25 cellular contexts compared by ENCODE assay signal in genomic region chr15:81779181-81779580, GRCh38.
"Had no signal": no experiment of that assay in that cellular context is flagged by ENCODE, and none has a peak within 500 bp of the region (broad histone marks: within the 10 kb centered on the region; RNA-seq: fewer than 3 reads in every experiment).

No MANE protein-coding gene starts in this region.

- H3K27me3 ChIP-seq: suprapubic skin, testis, thyroid gland, tibial nerve, transverse colon, upper lobe of left lung, upper lobe of right lung, uterus had no signal

- H3K27ac ChIP-seq: stomach, suprapubic skin, thoracic aorta, thyroid gland, tibial artery, tibial nerve, transverse colon, upper lobe of left lung, upper lobe of right lung, uterus had no signal

- ATAC-seq: stimulated activated effector memory CD8-positive, alpha-beta T cell treated with anti-CD3 and anti-CD28 coated beads, Interleukin-12 subunit alpha, Interleukin-12 subunit beta, amount 100 ng/mL, for 72 hours; stimulated activated memory B cell treated with anti-CD40 and anti-IgM and Interleukin-4, amounts not matched to agents 10 μg/mL and 1 μg/mL and 100 μg/mL, for 72 hours; stimulated activated naive B cell treated with anti-CD40 and anti-IgM and Interleukin-4, amounts not matched to agents 10 μg/mL and 1 μg/mL and 100 μg/mL, for 72 hours; stimulated activated naive CD8-positive, alpha-beta T cell treated with anti-CD3 and anti-CD28 coated beads, Interleukin-15, amount 100 ng/mL, for 72 hours; stimulated activated naive CD8-positive, alpha-beta T cell treated with anti-CD3 and anti-CD28 coated beads, Interleukin-15, Interleukin-2, amounts not matched to agents 100 U/mL and 50 U/mL, for 24 hours; upper lobe of right lung had no signal

- H3K4me3 ChIP-seq: stomach, suprapubic skin, testis, thoracic aorta, thyroid gland, tibial artery, tibial nerve, transverse colon, upper lobe of left lung, upper lobe of right lung, uterus had no signal

- H3K9me3 ChIP-seq: stomach, suprapubic skin, testis, thoracic aorta, thyroid gland, tibial artery, tibial nerve, transverse colon, upper lobe of left lung, upper lobe of right lung, uterus had no signal

- H3K36me3 ChIP-seq: stomach, suprapubic skin, thoracic aorta, thyroid gland, tibial artery, tibial nerve, transverse colon, upper lobe of left lung, upper lobe of right lung, uterus had no signal

- H3K4me1 ChIP-seq: stomach, suprapubic skin, thyroid gland, tibial nerve, transverse colon, upper lobe of left lung, upper lobe of right lung, uterus had no signal

- DNase-seq: stimulated activated CD4-positive, alpha-beta T cell treated with anti-CD3 and anti-CD28 coated beads, Interleukin-2, amount 100 ng/mL, for 24 hours; stimulated activated CD4-positive, alpha-beta T cell treated with anti-CD3 and anti-CD28 coated beads, Interleukin-2, amount 100 ng/mL, for 48 hours; stimulated activated CD4-positive, alpha-beta T cell treated with anti-CD3 and anti-CD28 coated beads, Interleukin-4, amount 100 ng/mL, for 1 hour; stimulated activated CD4-positive, alpha-beta T cell treated with anti-CD3 and anti-CD28 coated beads, Interleukin-4, amount 100 ng/mL, for 24 hours; stimulated activated CD4-positive, alpha-beta T cell treated with anti-CD3 and anti-CD28 coated beads, Interleukin-4, amount 100 ng/mL, for 4 hours; stimulated activated CD8-positive, alpha-beta memory T cell treated with anti-CD3 and anti-CD28 coated beads, Interleukin-4, amount 100 ng/mL, for 48 hours; stimulated activated naive B cell treated with anti-CD40 and anti-IgM and Interleukin-4, amounts not matched to agents 10 μg/mL and 1 μg/mL and 100 μg/mL, for 72 hours; stimulated activated naive CD4-positive, alpha-beta T cell; stimulated activated naive CD4-positive, alpha-beta T cell treated with Interleukin-2 at 50 U/mL for 16 hours; stimulated activated naive CD8-positive, alpha-beta T cell treated with anti-CD3 and anti-CD28 coated beads, Interleukin-15, amount 100 ng/mL, for 72 hours; stimulated activated naive CD8-positive, alpha-beta T cell treated with anti-CD3 and anti-CD28 coated beads, Interleukin-15, Interleukin-2, amounts not matched to agents 100 U/mL and 50 U/mL, for 24 hours; stomach; substantia nigra; thyroid gland; tibial artery; transverse colon; upper lobe of left lung; upper lobe of right lung; uterus had no signal
